In the genomic region with DNA sequence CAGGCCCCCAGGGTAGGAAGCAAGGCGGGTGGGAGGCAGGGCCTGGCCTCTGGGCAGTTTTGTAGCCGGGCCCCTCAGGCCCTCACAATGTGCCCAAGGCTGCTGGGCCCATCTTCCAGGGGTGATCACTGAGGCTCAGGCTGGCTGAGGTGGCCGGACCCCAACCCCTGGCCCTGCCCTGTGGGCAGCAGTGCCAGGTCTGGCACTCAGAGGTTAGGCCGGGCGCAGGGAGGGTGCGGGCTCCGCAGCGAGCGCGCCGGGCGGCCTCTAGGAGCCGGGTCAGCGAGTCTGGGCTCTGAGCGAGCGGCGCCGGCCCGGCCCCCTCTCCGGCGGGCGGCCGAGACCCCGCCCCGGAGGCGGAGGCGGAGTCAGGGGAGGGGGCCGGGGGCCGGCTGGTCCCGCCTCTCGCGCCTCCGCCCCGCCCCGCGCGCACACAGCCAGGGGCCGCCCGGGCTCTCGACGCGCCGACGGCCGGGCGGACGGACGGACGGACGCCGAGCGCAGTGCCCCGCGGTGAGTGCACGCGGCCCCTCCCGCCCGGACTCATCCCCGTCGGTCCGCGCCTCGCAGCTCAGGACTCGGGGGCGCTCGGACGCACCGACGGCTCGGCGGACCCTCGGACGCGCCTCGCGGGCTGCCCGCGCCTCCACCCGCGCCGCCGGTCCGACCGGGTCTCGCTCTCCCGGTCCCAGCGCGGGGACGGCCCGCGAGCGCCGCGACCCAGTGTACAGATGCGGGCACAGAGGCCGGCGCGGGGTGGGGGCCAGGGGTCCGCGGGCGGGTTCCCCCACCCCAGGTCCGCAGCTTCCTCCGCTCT, we compare ENCODE assay signal across 1 cellular context.
A peak's percentile ranks its signal among the peaks of the same experiment; 100 is the strongest.
TF ChIP-seq lines count a peak whose summit lies in the region.

A gene (plus strand): TSS at position 430 of the 817 bp plus-strand sequence. CDS start 21,231 bp downstream, outside the sequence.

TF ChIP-seq in WTC11, 78 proteins besides CTCF, POLR2A, EP300 and RAD21 (continued from another document and continues in another):
- TF ChIP-seq, protein P1, sequence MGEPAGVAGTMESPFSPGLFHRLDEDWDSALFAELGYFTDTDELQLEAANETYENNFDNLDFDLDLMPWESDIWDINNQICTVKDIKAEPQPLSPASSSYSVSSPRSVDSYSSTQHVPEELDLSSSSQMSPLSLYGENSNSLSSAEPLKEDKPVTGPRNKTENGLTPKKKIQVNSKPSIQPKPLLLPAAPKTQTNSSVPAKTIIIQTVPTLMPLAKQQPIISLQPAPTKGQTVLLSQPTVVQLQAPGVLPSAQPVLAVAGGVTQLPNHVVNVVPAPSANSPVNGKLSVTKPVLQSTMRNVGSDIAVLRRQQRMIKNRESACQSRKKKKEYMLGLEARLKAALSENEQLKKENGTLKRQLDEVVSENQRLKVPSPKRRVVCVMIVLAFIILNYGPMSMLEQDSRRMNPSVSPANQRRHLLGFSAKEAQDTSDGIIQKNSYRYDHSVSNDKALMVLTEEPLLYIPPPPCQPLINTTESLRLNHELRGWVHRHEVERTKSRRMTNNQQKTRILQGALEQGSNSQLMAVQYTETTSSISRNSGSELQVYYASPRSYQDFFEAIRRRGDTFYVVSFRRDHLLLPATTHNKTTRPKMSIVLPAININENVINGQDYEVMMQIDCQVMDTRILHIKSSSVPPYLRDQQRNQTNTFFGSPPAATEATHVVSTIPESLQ (CRISPR knock-in tag; IDR thresholded peaks at IDR 0.05): no peak
- TF ChIP-seq, protein P2, sequence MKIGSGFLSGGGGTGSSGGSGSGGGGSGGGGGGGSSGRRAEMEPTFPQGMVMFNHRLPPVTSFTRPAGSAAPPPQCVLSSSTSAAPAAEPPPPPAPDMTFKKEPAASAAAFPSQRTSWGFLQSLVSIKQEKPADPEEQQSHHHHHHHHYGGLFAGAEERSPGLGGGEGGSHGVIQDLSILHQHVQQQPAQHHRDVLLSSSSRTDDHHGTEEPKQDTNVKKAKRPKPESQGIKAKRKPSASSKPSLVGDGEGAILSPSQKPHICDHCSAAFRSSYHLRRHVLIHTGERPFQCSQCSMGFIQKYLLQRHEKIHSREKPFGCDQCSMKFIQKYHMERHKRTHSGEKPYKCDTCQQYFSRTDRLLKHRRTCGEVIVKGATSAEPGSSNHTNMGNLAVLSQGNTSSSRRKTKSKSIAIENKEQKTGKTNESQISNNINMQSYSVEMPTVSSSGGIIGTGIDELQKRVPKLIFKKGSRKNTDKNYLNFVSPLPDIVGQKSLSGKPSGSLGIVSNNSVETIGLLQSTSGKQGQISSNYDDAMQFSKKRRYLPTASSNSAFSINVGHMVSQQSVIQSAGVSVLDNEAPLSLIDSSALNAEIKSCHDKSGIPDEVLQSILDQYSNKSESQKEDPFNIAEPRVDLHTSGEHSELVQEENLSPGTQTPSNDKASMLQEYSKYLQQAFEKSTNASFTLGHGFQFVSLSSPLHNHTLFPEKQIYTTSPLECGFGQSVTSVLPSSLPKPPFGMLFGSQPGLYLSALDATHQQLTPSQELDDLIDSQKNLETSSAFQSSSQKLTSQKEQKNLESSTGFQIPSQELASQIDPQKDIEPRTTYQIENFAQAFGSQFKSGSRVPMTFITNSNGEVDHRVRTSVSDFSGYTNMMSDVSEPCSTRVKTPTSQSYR (CRISPR knock-in tag; IDR thresholded peaks at IDR 0.05): no peak
- TF ChIP-seq GRHL2 (CRISPR knock-in tag; IDR thresholded peaks at IDR 0.05; ENCODE audit: insufficient replicate concordance, severe bottlenecking) (no peak), SP1 (CRISPR knock-in tag; conservative IDR thresholded peaks at IDR 0.05) (peak; percentile 81), CREB1 (CRISPR knock-in tag; IDR thresholded peaks at IDR 0.05) (no peak), KAT7 (CRISPR knock-in tag; IDR thresholded peaks at IDR 0.05; ENCODE audit: borderline replicate concordance) (no peak), ATF1 (CRISPR knock-in tag; IDR thresholded peaks at IDR 0.05) (no peak), ETV6 (CRISPR knock-in tag; IDR thresholded peaks at IDR 0.05) (peak; percentile 87), TCF7 (CRISPR knock-in tag; IDR thresholded peaks at IDR 0.05; ENCODE audit: low read depth) (no peak), FOXJ3 (CRISPR knock-in tag; IDR thresholded peaks at IDR 0.05; ENCODE audit: borderline replicate concordance) (no peak), NR1H2 (CRISPR knock-in tag; IDR thresholded peaks at IDR 0.05) (no peak), NR2C2 (CRISPR knock-in tag; IDR thresholded peaks at IDR 0.05) (no peak), TEAD1 (CRISPR knock-in tag; IDR thresholded peaks at IDR 0.05) (peak; percentile 52; the same call in 1 of the 2 replicates), ZNF396 (CRISPR knock-in tag; IDR thresholded peaks at IDR 0.05; ENCODE audit: borderline replicate concordance) (no peak), ZNF121 (CRISPR knock-in tag; IDR thresholded peaks at IDR 0.05) (0 out of 2 replicates have a peak, but pooled peaks have one; percentile 29), ZNF219 (CRISPR knock-in tag; IDR thresholded peaks at IDR 0.05; ENCODE audit: borderline replicate concordance) (no peak), CBFB (CRISPR knock-in tag; IDR thresholded peaks at IDR 0.05; ENCODE audit: low read depth) (no peak), PRRX2 (CRISPR knock-in tag; IDR thresholded peaks at IDR 0.05) (no peak), FOXP1 (CRISPR knock-in tag; IDR thresholded peaks at IDR 0.05; ENCODE audit: borderline replicate concordance) (peak; percentile 73), EMX1 (CRISPR knock-in tag; IDR thresholded peaks at IDR 0.05) (no peak), ZNF416 (CRISPR knock-in tag; IDR thresholded peaks at IDR 0.05) (no peak), ZNF138 (CRISPR knock-in tag; conservative IDR thresholded peaks at IDR 0.05) (no peak), SMAD3 (CRISPR knock-in tag; IDR thresholded peaks at IDR 0.05; ENCODE audit: borderline replicate concordance) (no peak), GTF2I (CRISPR knock-in tag; conservative IDR thresholded peaks at IDR 0.05) (peak; percentile 90)
- TF ChIP-seq, protein P3, sequence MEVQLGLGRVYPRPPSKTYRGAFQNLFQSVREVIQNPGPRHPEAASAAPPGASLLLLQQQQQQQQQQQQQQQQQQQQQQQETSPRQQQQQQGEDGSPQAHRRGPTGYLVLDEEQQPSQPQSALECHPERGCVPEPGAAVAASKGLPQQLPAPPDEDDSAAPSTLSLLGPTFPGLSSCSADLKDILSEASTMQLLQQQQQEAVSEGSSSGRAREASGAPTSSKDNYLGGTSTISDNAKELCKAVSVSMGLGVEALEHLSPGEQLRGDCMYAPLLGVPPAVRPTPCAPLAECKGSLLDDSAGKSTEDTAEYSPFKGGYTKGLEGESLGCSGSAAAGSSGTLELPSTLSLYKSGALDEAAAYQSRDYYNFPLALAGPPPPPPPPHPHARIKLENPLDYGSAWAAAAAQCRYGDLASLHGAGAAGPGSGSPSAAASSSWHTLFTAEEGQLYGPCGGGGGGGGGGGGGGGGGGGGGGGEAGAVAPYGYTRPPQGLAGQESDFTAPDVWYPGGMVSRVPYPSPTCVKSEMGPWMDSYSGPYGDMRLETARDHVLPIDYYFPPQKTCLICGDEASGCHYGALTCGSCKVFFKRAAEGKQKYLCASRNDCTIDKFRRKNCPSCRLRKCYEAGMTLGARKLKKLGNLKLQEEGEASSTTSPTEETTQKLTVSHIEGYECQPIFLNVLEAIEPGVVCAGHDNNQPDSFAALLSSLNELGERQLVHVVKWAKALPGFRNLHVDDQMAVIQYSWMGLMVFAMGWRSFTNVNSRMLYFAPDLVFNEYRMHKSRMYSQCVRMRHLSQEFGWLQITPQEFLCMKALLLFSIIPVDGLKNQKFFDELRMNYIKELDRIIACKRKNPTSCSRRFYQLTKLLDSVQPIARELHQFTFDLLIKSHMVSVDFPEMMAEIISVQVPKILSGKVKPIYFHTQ (CRISPR knock-in tag; IDR thresholded peaks at IDR 0.05): no peak
- TF ChIP-seq, protein P4, sequence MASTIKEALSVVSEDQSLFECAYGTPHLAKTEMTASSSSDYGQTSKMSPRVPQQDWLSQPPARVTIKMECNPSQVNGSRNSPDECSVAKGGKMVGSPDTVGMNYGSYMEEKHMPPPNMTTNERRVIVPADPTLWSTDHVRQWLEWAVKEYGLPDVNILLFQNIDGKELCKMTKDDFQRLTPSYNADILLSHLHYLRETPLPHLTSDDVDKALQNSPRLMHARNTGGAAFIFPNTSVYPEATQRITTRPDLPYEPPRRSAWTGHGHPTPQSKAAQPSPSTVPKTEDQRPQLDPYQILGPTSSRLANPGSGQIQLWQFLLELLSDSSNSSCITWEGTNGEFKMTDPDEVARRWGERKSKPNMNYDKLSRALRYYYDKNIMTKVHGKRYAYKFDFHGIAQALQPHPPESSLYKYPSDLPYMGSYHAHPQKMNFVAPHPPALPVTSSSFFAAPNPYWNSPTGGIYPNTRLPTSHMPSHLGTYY (CRISPR knock-in tag; IDR thresholded peaks at IDR 0.05): no peak
- TF ChIP-seq, protein P5, sequence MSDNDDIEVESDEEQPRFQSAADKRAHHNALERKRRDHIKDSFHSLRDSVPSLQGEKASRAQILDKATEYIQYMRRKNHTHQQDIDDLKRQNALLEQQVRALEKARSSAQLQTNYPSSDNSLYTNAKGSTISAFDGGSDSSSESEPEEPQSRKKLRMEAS (CRISPR knock-in tag; IDR thresholded peaks at IDR 0.05): no peak
- TF ChIP-seq, protein P6, sequence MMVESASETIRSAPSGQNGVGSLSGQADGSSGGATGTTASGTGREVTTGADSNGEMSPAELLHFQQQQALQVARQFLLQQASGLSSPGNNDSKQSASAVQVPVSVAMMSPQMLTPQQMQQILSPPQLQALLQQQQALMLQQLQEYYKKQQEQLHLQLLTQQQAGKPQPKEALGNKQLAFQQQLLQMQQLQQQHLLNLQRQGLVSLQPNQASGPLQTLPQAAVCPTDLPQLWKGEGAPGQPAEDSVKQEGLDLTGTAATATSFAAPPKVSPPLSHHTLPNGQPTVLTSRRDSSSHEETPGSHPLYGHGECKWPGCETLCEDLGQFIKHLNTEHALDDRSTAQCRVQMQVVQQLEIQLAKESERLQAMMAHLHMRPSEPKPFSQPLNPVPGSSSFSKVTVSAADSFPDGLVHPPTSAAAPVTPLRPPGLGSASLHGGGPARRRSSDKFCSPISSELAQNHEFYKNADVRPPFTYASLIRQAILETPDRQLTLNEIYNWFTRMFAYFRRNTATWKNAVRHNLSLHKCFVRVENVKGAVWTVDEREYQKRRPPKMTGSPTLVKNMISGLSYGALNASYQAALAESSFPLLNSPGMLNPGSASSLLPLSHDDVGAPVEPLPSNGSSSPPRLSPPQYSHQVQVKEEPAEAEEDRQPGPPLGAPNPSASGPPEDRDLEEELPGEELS (CRISPR knock-in tag; IDR thresholded peaks at IDR 0.05): peak; percentile 90
- TF ChIP-seq, protein P7, sequence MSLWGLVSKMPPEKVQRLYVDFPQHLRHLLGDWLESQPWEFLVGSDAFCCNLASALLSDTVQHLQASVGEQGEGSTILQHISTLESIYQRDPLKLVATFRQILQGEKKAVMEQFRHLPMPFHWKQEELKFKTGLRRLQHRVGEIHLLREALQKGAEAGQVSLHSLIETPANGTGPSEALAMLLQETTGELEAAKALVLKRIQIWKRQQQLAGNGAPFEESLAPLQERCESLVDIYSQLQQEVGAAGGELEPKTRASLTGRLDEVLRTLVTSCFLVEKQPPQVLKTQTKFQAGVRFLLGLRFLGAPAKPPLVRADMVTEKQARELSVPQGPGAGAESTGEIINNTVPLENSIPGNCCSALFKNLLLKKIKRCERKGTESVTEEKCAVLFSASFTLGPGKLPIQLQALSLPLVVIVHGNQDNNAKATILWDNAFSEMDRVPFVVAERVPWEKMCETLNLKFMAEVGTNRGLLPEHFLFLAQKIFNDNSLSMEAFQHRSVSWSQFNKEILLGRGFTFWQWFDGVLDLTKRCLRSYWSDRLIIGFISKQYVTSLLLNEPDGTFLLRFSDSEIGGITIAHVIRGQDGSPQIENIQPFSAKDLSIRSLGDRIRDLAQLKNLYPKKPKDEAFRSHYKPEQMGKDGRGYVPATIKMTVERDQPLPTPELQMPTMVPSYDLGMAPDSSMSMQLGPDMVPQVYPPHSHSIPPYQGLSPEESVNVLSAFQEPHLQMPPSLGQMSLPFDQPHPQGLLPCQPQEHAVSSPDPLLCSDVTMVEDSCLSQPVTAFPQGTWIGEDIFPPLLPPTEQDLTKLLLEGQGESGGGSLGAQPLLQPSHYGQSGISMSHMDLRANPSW (CRISPR knock-in tag; conservative IDR thresholded peaks at IDR 0.05; ENCODE audit: low read depth): no peak
- TF ChIP-seq, protein P8, sequence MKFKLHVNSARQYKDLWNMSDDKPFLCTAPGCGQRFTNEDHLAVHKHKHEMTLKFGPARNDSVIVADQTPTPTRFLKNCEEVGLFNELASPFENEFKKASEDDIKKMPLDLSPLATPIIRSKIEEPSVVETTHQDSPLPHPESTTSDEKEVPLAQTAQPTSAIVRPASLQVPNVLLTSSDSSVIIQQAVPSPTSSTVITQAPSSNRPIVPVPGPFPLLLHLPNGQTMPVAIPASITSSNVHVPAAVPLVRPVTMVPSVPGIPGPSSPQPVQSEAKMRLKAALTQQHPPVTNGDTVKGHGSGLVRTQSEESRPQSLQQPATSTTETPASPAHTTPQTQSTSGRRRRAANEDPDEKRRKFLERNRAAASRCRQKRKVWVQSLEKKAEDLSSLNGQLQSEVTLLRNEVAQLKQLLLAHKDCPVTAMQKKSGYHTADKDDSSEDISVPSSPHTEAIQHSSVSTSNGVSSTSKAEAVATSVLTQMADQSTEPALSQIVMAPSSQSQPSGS (CRISPR knock-in tag; IDR thresholded peaks at IDR 0.05; ENCODE audit: borderline replicate concordance, low read depth): no peak
- TF ChIP-seq, protein P9, sequence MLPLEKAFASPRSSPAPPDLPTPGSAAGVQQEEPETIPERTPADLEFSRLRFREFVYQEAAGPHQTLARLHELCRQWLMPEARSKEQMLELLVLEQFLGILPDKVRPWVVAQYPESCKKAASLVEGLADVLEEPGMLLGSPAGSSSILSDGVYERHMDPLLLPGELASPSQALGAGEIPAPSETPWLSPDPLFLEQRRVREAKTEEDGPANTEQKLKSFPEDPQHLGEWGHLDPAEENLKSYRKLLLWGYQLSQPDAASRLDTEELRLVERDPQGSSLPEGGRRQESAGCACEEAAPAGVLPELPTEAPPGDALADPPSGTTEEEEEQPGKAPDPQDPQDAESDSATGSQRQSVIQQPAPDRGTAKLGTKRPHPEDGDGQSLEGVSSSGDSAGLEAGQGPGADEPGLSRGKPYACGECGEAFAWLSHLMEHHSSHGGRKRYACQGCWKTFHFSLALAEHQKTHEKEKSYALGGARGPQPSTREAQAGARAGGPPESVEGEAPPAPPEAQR (CRISPR knock-in tag; IDR thresholded peaks at IDR 0.05): no peak
- TF ChIP-seq, protein P10, sequence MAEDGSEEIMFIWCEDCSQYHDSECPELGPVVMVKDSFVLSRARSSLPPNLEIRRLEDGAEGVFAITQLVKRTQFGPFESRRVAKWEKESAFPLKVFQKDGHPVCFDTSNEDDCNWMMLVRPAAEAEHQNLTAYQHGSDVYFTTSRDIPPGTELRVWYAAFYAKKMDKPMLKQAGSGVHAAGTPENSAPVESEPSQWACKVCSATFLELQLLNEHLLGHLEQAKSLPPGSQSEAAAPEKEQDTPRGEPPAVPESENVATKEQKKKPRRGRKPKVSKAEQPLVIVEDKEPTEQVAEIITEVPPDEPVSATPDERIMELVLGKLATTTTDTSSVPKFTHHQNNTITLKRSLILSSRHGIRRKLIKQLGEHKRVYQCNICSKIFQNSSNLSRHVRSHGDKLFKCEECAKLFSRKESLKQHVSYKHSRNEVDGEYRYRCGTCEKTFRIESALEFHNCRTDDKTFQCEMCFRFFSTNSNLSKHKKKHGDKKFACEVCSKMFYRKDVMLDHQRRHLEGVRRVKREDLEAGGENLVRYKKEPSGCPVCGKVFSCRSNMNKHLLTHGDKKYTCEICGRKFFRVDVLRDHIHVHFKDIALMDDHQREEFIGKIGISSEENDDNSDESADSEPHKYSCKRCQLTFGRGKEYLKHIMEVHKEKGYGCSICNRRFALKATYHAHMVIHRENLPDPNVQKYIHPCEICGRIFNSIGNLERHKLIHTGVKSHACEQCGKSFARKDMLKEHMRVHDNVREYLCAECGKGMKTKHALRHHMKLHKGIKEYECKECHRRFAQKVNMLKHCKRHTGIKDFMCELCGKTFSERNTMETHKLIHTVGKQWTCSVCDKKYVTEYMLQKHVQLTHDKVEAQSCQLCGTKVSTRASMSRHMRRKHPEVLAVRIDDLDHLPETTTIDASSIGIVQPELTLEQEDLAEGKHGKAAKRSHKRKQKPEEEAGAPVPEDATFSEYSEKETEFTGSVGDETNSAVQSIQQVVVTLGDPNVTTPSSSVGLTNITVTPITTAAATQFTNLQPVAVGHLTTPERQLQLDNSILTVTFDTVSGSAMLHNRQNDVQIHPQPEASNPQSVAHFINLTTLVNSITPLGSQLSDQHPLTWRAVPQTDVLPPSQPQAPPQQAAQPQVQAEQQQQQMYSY (CRISPR knock-in tag; IDR thresholded peaks at IDR 0.05): no peak
